22 cellular contexts compared by ENCODE assay signal in the genomic region with DNA sequence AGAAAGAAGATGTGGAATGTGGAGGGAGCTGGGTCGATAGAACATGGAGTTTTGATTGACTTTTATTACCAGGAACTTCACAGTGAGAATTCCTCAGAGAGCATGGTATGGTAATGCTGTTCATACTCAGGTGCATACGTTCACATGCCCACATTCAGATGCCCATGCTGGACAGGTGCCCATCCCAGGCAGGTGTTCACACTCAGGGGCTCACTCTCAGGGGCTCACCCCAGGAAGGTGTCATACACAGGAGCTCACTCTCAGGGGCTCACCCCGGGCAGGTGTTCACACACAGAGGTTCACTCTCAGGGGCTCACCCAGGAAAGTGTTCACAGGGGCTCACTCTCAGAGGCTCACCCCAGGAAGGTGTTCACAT.
"Had no signal": no experiment of that assay in that cellular context is flagged by ENCODE, and none has a peak within 500 bp of the region (broad histone marks: within the 10 kb centered on the region; RNA-seq: fewer than 3 reads in every experiment).

No MANE protein-coding gene starts in this region.

- H3K9me3 ChIP-seq: ascending aorta, SJCRH30, SK-N-SH had no signal

- DNase-seq: activated B cell treated with CpG ODN at 0.5 μM for 24 hours; activated CD4-positive, alpha-beta T cell treated with anti-CD3 and anti-CD28 coated beads for 1 hour; activated CD4-positive, alpha-beta T cell treated with anti-CD3 and anti-CD28 coated beads, Interleukin-2, amount 10 ng/mL, durations not matched to agents 24 days and 14 days; activated CD4-positive, alpha-beta T cell treated with anti-CD3 and anti-CD28 coated beads, Interleukin-2, amount 50 U/mL, for 48 hours; activated CD8-positive, alpha-beta memory T cell treated with anti-CD3 and anti-CD28 coated beads, Interleukin-2, amount 10 ng/mL, durations not matched to agents 7 days and 5 days; activated naive CD4-positive, alpha-beta T cell treated with Interleukin-2 at 50 U/mL for 16 hours; activated naive CD8-positive, alpha-beta T cell treated with anti-CD3 and anti-CD28 coated beads, Interleukin-2, amount 50 U/mL, for 24 hours; activated T-cell treated with anti-CD3 and anti-CD28 coated beads, Interleukin-2, amount 50 U/mL, for 4 hours; amniotic stem cell; MG63; NCI-H1092 treated with DMSO at 0.1 percent for 48 hours; NCI-H1417 treated with DMSO at 0.1 percent for 48 hours; NCI-H1694 treated with DMSO at 0.1 percent for 48 hours; NCI-H2081; NCI-H446; NCI-H524 had no signal

- H3K9me3 Mint-ChIP-seq: activated CD4-positive, alpha-beta T cell treated with anti-CD3 and anti-CD28 coated beads, Interleukin-2, amount 10 ng/mL, durations not matched to agents 24 days and 14 days; central memory CD8-positive, alpha-beta T cell had no signal

- H3K27me3 Mint-ChIP-seq: activated CD4-positive, alpha-beta T cell treated with anti-CD3 and anti-CD28 coated beads, Interleukin-2, amount 10 ng/mL, durations not matched to agents 24 days and 14 days; activated CD8-positive, alpha-beta memory T cell treated with anti-CD3 and anti-CD28 coated beads, Interleukin-2, amount 10 ng/mL, durations not matched to agents 7 days and 5 days had no signal

- H3K4me3 Mint-ChIP-seq: activated B cell treated with CpG ODN at 0.5 μM for 24 hours; activated CD4-positive, alpha-beta T cell treated with anti-CD3 and anti-CD28 coated beads, Interleukin-2, amount 10 ng/mL, durations not matched to agents 24 days and 14 days; activated CD8-positive, alpha-beta memory T cell treated with anti-CD3 and anti-CD28 coated beads, Interleukin-2, amount 10 ng/mL, durations not matched to agents 7 days and 5 days; activated naive CD8-positive, alpha-beta T cell treated with anti-CD3 and anti-CD28 coated beads, Interleukin-2, amount 50 U/mL, for 24 hours; activated T-cell treated with anti-CD3 and anti-CD28 coated beads, Interleukin-2, amount 50 U/mL, for 4 hours; brain; central memory CD8-positive, alpha-beta T cell had no signal

- H3K27ac ChIP-seq: ascending aorta, SJCRH30 had no signal

- H3K4me1 ChIP-seq: ascending aorta, SJCRH30 had no signal

- H3K4me2 ChIP-seq: SK-N-SH had no signal

- H3K9ac ChIP-seq: SK-N-SH had no signal

- H3K36me3 ChIP-seq: ascending aorta, MG63, SJCRH30 had no signal

- H3K27me3 ChIP-seq: ascending aorta, MG63, SJCRH30 had no signal

- H3K27ac Mint-ChIP-seq: activated B cell treated with CpG ODN at 0.5 μM for 24 hours; activated CD4-positive, alpha-beta T cell treated with anti-CD3 and anti-CD28 coated beads, Interleukin-2, amount 10 ng/mL, durations not matched to agents 24 days and 14 days; activated CD8-positive, alpha-beta memory T cell treated with anti-CD3 and anti-CD28 coated beads, Interleukin-2, amount 10 ng/mL, durations not matched to agents 7 days and 5 days; activated naive CD4-positive, alpha-beta T cell treated with anti-CD3 and anti-CD28 coated beads, Interleukin-2, amount 50 U/mL, for 72 hours; activated naive CD8-positive, alpha-beta T cell treated with anti-CD3 and anti-CD28 coated beads, Interleukin-2, amount 50 U/mL, for 24 hours had no signal

- H3K4me3 ChIP-seq: ascending aorta, MG63, SJCRH30 had no signal

- H3K36me3 Mint-ChIP-seq: activated CD8-positive, alpha-beta memory T cell treated with anti-CD3 and anti-CD28 coated beads, Interleukin-2, amount 10 ng/mL, durations not matched to agents 7 days and 5 days; brain had no signal

- H3K4me1 Mint-ChIP-seq: activated B cell treated with CpG ODN at 0.5 μM for 24 hours; activated CD4-positive, alpha-beta T cell treated with anti-CD3 and anti-CD28 coated beads, Interleukin-2, amount 10 ng/mL, durations not matched to agents 24 days and 14 days; activated CD8-positive, alpha-beta memory T cell treated with anti-CD3 and anti-CD28 coated beads, Interleukin-2, amount 10 ng/mL, durations not matched to agents 7 days and 5 days; central memory CD8-positive, alpha-beta T cell had no signal

- ATAC-seq: activated CD8-positive, alpha-beta memory T cell treated with anti-CD3 and anti-CD28 coated beads, Interleukin-2, amount 10 ng/mL, durations not matched to agents 7 days and 5 days had no signal
